ENCODE assay signal across 22 cellular contexts in the genomic region with DNA sequence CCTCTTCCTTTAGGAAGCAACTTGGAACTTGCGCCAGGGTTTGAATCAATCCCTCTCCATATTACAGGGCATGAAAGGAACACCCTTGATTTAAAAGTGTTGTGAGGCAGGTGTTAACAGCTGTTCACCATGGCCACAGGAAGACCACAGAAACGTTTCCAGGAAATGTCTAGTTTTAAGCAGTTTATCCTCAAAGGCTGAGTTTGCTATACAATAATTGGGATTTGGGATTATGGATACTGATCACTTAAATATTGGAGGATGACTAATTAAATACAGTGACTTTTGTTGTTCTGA.
DNase-seq lines count a peak whose midpoint lies in the region; ATAC-seq and TF ChIP-seq lines count a peak whose summit lies in the region.
"Had no signal": no experiment of that assay in that cellular context is flagged by ENCODE, and none has a peak within 500 bp of the region (broad histone marks: within the 10 kb centered on the region; RNA-seq: fewer than 3 reads in every experiment).

No MANE protein-coding gene starts in this region.

- no peak for TF ChIP-seq CTCF in dorsolateral prefrontal cortex (IDR thresholded peaks at IDR 0.05 in 54 of 56, conservative IDR thresholded peaks at IDR 0.05 in 2 of 56; ENCODE audit: low read depth in 1 of 56, partially characterized antibody in 56 of 56)

- H3K27ac Mint-ChIP-seq in T-helper 1 cell treated with Interleukin-12 subunit alpha and Interleukin-12 subunit beta and Interleukin-4 antibody, amounts not matched to agents 30 μg/mL and 1 μg/mL, for 36 hours, result peak overlapping the region; percentile 37

- intact Hi-C loops in dorsolateral prefrontal cortex (cut with DNase I), result no loop called here

- H3K4me3 ChIP-seq in BLaER1 treated with 17β-estradiol and CSF1 and Interleukin-3, amounts not matched to agents 10 nM and 100 nM, result no peak overlapping the region
- peak overlapping the region in 1 of 59 donors; percentile 7 for H3K4me3 ChIP-seq in dorsolateral prefrontal cortex
- H3K4me3 ChIP-seq: ascending aorta, GM23338, heart left ventricle, ovary, stomach had no signal

- peaks cover 0 to 24% (median 17%) of the 10 kb centered on the region in 10 experiments; a peak in 15 of 20 replicates for H3K4me1 ChIP-seq in BLaER1 treated with 17β-estradiol and CSF1 and Interleukin-3, amounts not matched to agents 10 nM and 100 nM
- H3K4me1 ChIP-seq: ascending aorta had no signal

- peaks cover 16 to 54% (median 29%) of the 10 kb centered on the region in 11 experiments; a peak in 20 of 22 replicates for H4K20me1 ChIP-seq in BLaER1 treated with 17β-estradiol and CSF1 and Interleukin-3, amounts not matched to agents 10 nM and 100 nM

- peak overlapping the region; percentile 28 for H3K4me3 Mint-ChIP-seq in T-helper 1 cell treated with Interleukin-12 subunit alpha and Interleukin-12 subunit beta and Interleukin-4 antibody, amounts not matched to agents 30 μg/mL and 1 μg/mL, for 36 hours
- H3K4me3 Mint-ChIP-seq: GM23338 had no signal

- no peaks in the 10 kb centered on the region for H3K27me3 ChIP-seq in BLaER1 treated with 17β-estradiol and CSF1 and Interleukin-3, amounts not matched to agents 10 nM and 100 nM
- H3K27me3 ChIP-seq in dorsolateral prefrontal cortex, result no peaks in the 10 kb centered on the region
- H3K27me3 ChIP-seq: ascending aorta, heart left ventricle, ovary, stomach had no signal

- H3K36me3 ChIP-seq in BLaER1 treated with 17β-estradiol and CSF1 and Interleukin-3, amounts not matched to agents 10 nM and 100 nM, result peaks cover 16 to 28% (median 22%) of the 10 kb centered on the region in 11 experiments; a peak in 21 of 22 replicates
- H3K36me3 ChIP-seq: ovary had no signal

- no peaks in the 10 kb centered on the region for H3K9me3 Mint-ChIP-seq in T-helper 1 cell treated with Interleukin-12 subunit alpha and Interleukin-12 subunit beta and Interleukin-4 antibody, amounts not matched to agents 30 μg/mL and 1 μg/mL, for 36 hours
- H3K9me3 Mint-ChIP-seq: GM23338 had no signal

- no peaks in the 10 kb centered on the region for H3K27me3 Mint-ChIP-seq in T-helper 1 cell treated with Interleukin-12 subunit alpha and Interleukin-12 subunit beta and Interleukin-4 antibody, amounts not matched to agents 30 μg/mL and 1 μg/mL, for 36 hours (ENCODE audit: low read depth)

- H3K9me3 ChIP-seq in BLaER1 treated with 17β-estradiol and CSF1 and Interleukin-3, amounts not matched to agents 10 nM and 100 nM (replicated peaks in 1 of 11), result no peaks in the 10 kb centered on the region
- H3K9me3 ChIP-seq: ascending aorta, heart left ventricle, ovary, stomach had no signal

- no peak overlapping the region for H3K27ac ChIP-seq in BLaER1 treated with 17β-estradiol and CSF1 and Interleukin-3, amounts not matched to agents 10 nM and 100 nM
- peak overlapping the region in 33 of 59 donors; percentile 1 to 72 (median 33) for H3K27ac ChIP-seq in dorsolateral prefrontal cortex
- H3K27ac ChIP-seq: ascending aorta, heart left ventricle, ovary, stomach had no signal

- H3K4me1 Mint-ChIP-seq in T-helper 1 cell treated with Interleukin-12 subunit alpha and Interleukin-12 subunit beta and Interleukin-4 antibody, amounts not matched to agents 30 μg/mL and 1 μg/mL, for 36 hours (ENCODE audit: low read depth), result peaks cover 31% of the 10 kb centered on the region

- DNase-seq in NCI-H748 (lab: John Stamatoyannopoulos, UW; ENCODE audit: unreplicated experiment) (peak; percentile 25), NCI-H748 treated with DMSO at 0.1 percent for 48 hours (lab: John Stamatoyannopoulos, UW) (no peak), dorsolateral prefrontal cortex (no peak), OCI-M2 (lab: John Stamatoyannopoulos, UW; ENCODE audit: unreplicated experiment) (no peak)
- DNase-seq: 8988T, activated gamma-delta T cell treated with Interleukin-2 at 50 U/mL for 16 hours, AML-193, COR-L47, heart left ventricle, NCI-H1436, NCI-H526, ovary, stomach, T1000, trophoblast cell had no signal

- 0 out of 22 replicates have a peak overlapping the region, but pooled peaks of 1 of the 11 experiments have one; percentile 21 for H3K9ac ChIP-seq in BLaER1 treated with 17β-estradiol and CSF1 and Interleukin-3, amounts not matched to agents 10 nM and 100 nM

- H3K36me3 Mint-ChIP-seq in T-helper 1 cell treated with Interleukin-12 subunit alpha and Interleukin-12 subunit beta and Interleukin-4 antibody, amounts not matched to agents 30 μg/mL and 1 μg/mL, for 36 hours (ENCODE audit: low read depth), result peaks cover 9% of the 10 kb centered on the region

- peak overlapping the region in 8 of 11 experiments; percentile 1 to 52 (median 36); a peak in 12 of 22 replicates for H3K4me2 ChIP-seq in BLaER1 treated with 17β-estradiol and CSF1 and Interleukin-3, amounts not matched to agents 10 nM and 100 nM
- H3K4me2 ChIP-seq: GM23338 had no signal

- ATAC-seq in HG03039 (IDR thresholded peaks at IDR 0.05; ENCODE audit: unreplicated experiment) (no peak), GM19467 (IDR thresholded peaks at IDR 0.05; ENCODE audit: unreplicated experiment) (no peak)
- ATAC-seq: heart left ventricle, HepG2 had no signal

Comparison
In these comparisons a context has a peak if more than half of its experiments do, and no peak if none do; other contexts are left out.
1. H3K27ac ChIP-seq: peak in dorsolateral prefrontal cortex (33 of 59); none in BLaER1 treated with 17β-estradiol and CSF1 and Interleukin-3, amounts not matched to agents 10 nM and 100 nM (0 of 11).